In the genomic region with DNA sequence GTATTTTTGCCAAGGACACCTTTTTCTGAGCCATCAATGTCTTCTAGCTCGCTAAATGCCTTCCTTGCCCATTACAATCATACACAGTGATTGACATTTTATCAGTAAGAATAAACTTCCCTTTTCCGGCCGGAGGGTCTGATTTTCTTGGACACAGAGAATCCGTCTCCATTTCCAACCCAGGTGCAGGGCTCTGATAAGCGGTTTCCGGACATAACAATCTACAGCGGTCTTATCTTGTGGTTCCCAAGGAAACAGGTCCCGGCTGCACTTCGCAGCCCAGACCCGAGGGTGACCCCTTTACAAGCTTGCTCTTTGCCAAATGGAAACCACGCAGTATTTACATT, we compare ENCODE assay signal across 8 cellular contexts. TPM values are rescaled to one million over a fixed set of nuclear protein-coding genes. Genes with fewer than 3 reads are reported as not detected.
DNase-seq lines count a peak whose midpoint lies in the region; ATAC-seq, FAIRE-seq and TF ChIP-seq lines count a peak whose summit lies in the region.

No MANE protein-coding gene starts in this region.

- H3K9ac ChIP-seq in MM.1S (ENCODE audit: low read length), result peak overlapping the region; percentile 5; the same call in 1 of the 2 replicates
- H3K9ac ChIP-seq in GM12878 (ENCODE audit: control insufficient read depth, insufficient read depth, low read length), result peak overlapping the region; percentile 87
- H3K9ac ChIP-seq in keratinocyte (ENCODE audit: control insufficient read depth, extremely low read depth, insufficient read depth, low read length), result peak overlapping the region; percentile 84

- DNase-seq in A549 (ENCODE audit: low read depth in 1 of 2, low spot score in 1 of 2), result peak; percentile 44 to 47
- DNase-seq in MM.1S, result no peak
- DNase-seq in GM12878 (ENCODE audit: low read depth, low spot score), result no peak
- no peak for DNase-seq in keratinocyte (ENCODE audit: low read depth, low spot score)
- peak in 3 of 49 donors; percentile 35 to 69 (median 58) for DNase-seq in substantia nigra (lab: John Stamatoyannopoulos, UW)
- DNase-seq in cortex of kidney (lab: John Stamatoyannopoulos, UW), result no peak
- DNase-seq in stimulated activated CD4-positive, alpha-beta T cell treated with anti-CD3 and anti-CD28 coated beads, Interleukin-12 subunit alpha, Interleukin-12 subunit beta, amount 100 ng/mL, for 4 hours, result no peak

- H3K9me1 ChIP-seq in keratinocyte (ENCODE audit: control insufficient read depth, extremely low read depth, insufficient read depth, low read length), result no peaks in the 10 kb centered on the region

- no peaks in the 10 kb centered on the region for H3K9me3 ChIP-seq in A549
- H3K9me3 ChIP-seq in MM.1S (replicated peaks; ENCODE audit: insufficient read depth, low read length), result no peaks in the 10 kb centered on the region
- H3K9me3 ChIP-seq in GM12878 (replicated peaks; ENCODE audit: control insufficient read depth, insufficient read depth, low read length), result no peaks in the 10 kb centered on the region
- no peaks in the 10 kb centered on the region for H3K9me3 ChIP-seq in keratinocyte (ENCODE audit: control insufficient read depth, low read depth, low read length)

- H3K27me3 ChIP-seq in MM.1S (replicated peaks; ENCODE audit: insufficient read depth, low read length) (peaks cover 75% of the 10 kb centered on the region), GM12878 (replicated peaks in 1 of 2; ENCODE audit: control insufficient read depth in 2 of 2, insufficient read depth in 2 of 2, low read length in 1 of 2) (no peaks in the 10 kb centered on the region), keratinocyte (ENCODE audit: control insufficient read depth, extremely low read depth, insufficient read depth, low read length) (no peaks in the 10 kb centered on the region)

- SMC1A ChIA-PET in GM12878 (lab: Charles Lee; ENCODE audit: uncharacterized antibody, unreplicated experiment), result interaction anchor here (0.7 to 2.9 kb wide), 14 partner anchors 9 to 303 kb away, joined by 3 to 13 read pairs (median 3); a partner anchor contains a TSS

- peak; percentile 9 to 46; a peak in 4 of 6 replicates for ATAC-seq in A549
- peak; percentile 10 for ATAC-seq in GM18511 (IDR thresholded peaks at IDR 0.05; ENCODE audit: unreplicated experiment)
- ATAC-seq in GM12878, result peak; percentile 49

- in situ Hi-C loops in GM12878 (cut with MboI), result no loop called here

- H2AFZ ChIP-seq in MM.1S (ENCODE audit: low read length), result peak overlapping the region; percentile 77
- peak overlapping the region; percentile 73 for H2AFZ ChIP-seq in GM12878 (ENCODE audit: control insufficient read depth, low read depth, low read length)
- H2AFZ ChIP-seq in keratinocyte (ENCODE audit: control insufficient read depth, low read length), result peak overlapping the region; percentile 74

- dilution Hi-C loops in keratinocyte (cut with MboI; ENCODE audit: extremely low pct_ligation_motif_present, low sequenced_read_pairs), result no loop called here

- no peaks in the 10 kb centered on the region for H3K9me2 ChIP-seq in MM.1S (replicated peaks; ENCODE audit: insufficient read depth, low read length)

- H3K36me3 ChIP-seq in MM.1S (replicated peaks; ENCODE audit: insufficient read depth, low read length) (no peaks in the 10 kb centered on the region), GM12878 (ENCODE audit: control insufficient read depth in 2 of 2, insufficient read depth in 2 of 2, low read length in 1 of 2) (no peaks in the 10 kb centered on the region), keratinocyte (ENCODE audit: control insufficient read depth in 2 of 2, extremely low read depth in 1 of 2, insufficient read depth in 2 of 2, low read length in 2 of 2) (peaks cover 0 to 2% of the 10 kb centered on the region in 2 experiments)

- no peaks in the 10 kb centered on the region for H4K20me1 ChIP-seq in MM.1S (ENCODE audit: insufficient read depth, low read length)
- H4K20me1 ChIP-seq in GM12878 (ENCODE audit: control insufficient read depth, insufficient read depth), result no peaks in the 10 kb centered on the region
- H4K20me1 ChIP-seq in keratinocyte (ENCODE audit: control insufficient read depth, extremely low read depth, insufficient read depth, low read length), result no peaks in the 10 kb centered on the region

- TF ChIP-seq RAD21 in A549 (conservative IDR thresholded peaks at IDR 0.05 in 1 of 2, IDR thresholded peaks at IDR 0.05 in 1 of 2), result no peak
- no peak for TF ChIP-seq RAD21 in GM12878 (IDR thresholded peaks at IDR 0.05; ENCODE audit: insufficient read depth, low read depth, low read length)

- WGBS in A549 (ENCODE audit: missing lambda C conversion rate), result 2% methylated on average over 11 of the region's 11 CpGs
- 2% methylated on average over 11 of the region's 11 CpGs for WGBS in GM12878 (ENCODE audit: insufficient coverage, insufficient replicate concordance, low lambda C conversion rate, missing lambda C conversion rate)

- RAD21 ChIA-PET in GM12878 (lab: Charles Lee; ENCODE audit: unreplicated experiment), result interaction anchor here (0.7 to 2.4 kb wide), 14 partner anchors 11 to 302 kb away, joined by 3 to 16 read pairs (median 4); a partner anchor contains a TSS

- no TSS peak for BruUV-seq in GM12878 (replicated peaks; lab: Mats Ljungman, UMichigan)

- CTCF ChIA-PET in A549 (lab: Yijun Ruan, JAX), result interaction anchor here (0.5 to 4.8 kb wide), 26 partner anchors 10 to 770 kb away, joined by 3 to 76 read pairs (median 6); a partner anchor contains a TSS
- CTCF ChIA-PET in GM12878 (lab: Yijun Ruan, JAX), result interaction anchor here (0.7 to 4.3 kb wide), 32 partner anchors 9 to 355 kb away, joined by 3 to 43 read pairs (median 5); a partner anchor contains a TSS

- H3K27ac ChIP-seq in A549 (peak overlapping the region; percentile 88 to 95), MM.1S (ENCODE audit: low read length) (no peak overlapping the region), GM12878 (ENCODE audit: control insufficient read depth, insufficient read depth) (peak overlapping the region; percentile 85), keratinocyte (ENCODE audit: control insufficient read depth, insufficient read depth, low read length) (peak overlapping the region; percentile 66), substantia nigra (ENCODE audit: low read depth, low read length, poor library complexity, severe bottlenecking) (peak overlapping the region; percentile 98)

- H3K4me3 ChIP-seq in A549 (peak overlapping the region; percentile 78), MM.1S (ENCODE audit: low read length) (peak overlapping the region; percentile 62), GM12878 (peak overlapping the region; percentile 83), keratinocyte (ENCODE audit: control insufficient read depth in 2 of 3, extremely low read depth in 1 of 3, insufficient read depth in 2 of 3, low read depth in 1 of 3, low read length in 3 of 3) (peak overlapping the region; percentile 72 to 95 (median 82))

- POLR2A ChIA-PET in A549 (lab: Yijun Ruan, JAX) (interaction anchor here (0.6 to 2.0 kb wide), 6 partner anchors 63 to 371 kb away, joined by 3 to 22 read pairs (median 4); a partner anchor contains a TSS), GM12878 (lab: Charles Lee) (interaction anchor here (0.6 to 1.5 kb wide), 8 partner anchors 8 to 237 kb away, joined by 3 to 8 read pairs (median 4); a partner anchor contains a TSS)

- no peak for TF ChIP-seq CTCF in A549 (IDR thresholded peaks at IDR 0.05)
- TF ChIP-seq CTCF in MM.1S (IDR thresholded peaks at IDR 0.05; ENCODE audit: low read length), result no peak
- no peak for TF ChIP-seq CTCF in GM12878 (IDR thresholded peaks at IDR 0.05 in 2 of 3, conservative IDR thresholded peaks at IDR 0.05 in 1 of 3; ENCODE audit: control insufficient read depth in 2 of 3, extremely low read depth in 1 of 3, insufficient read depth in 1 of 3, low read depth in 3 of 3, low read length in 3 of 3)
- no peak for TF ChIP-seq CTCF in keratinocyte (optimal IDR thresholded peaks at IDR 0.05 in 1 of 3, IDR thresholded peaks at IDR 0.05 in 1 of 3, conservative IDR thresholded peaks at IDR 0.05 in 1 of 3; ENCODE audit: extremely low read depth in 1 of 3, insufficient read depth in 2 of 3, low read length in 3 of 3)

- H3F3A ChIP-seq in MM.1S (ENCODE audit: insufficient read depth, low read length), result no peaks in the 10 kb centered on the region

- H3K79me2 ChIP-seq in MM.1S (ENCODE audit: low read length), result no peaks in the 10 kb centered on the region
- peaks cover 17% of the 10 kb centered on the region for H3K79me2 ChIP-seq in GM12878 (ENCODE audit: control insufficient read depth, insufficient read depth, low read length)
- H3K79me2 ChIP-seq in keratinocyte (ENCODE audit: control insufficient read depth, insufficient read depth, low read length), result peaks cover 15% of the 10 kb centered on the region

- intact Hi-C loops in GM12878 (cut with micrococcal nuclease; ENCODE audit: unreplicated experiment), result loop anchor here (10.0 kb wide), 1 partner anchor 65 kb away; no protein-coding TSS in a partner anchor

- H3K4me2 ChIP-seq in A549 (peak overlapping the region; percentile 79), MM.1S (ENCODE audit: low read depth, low read length) (peak overlapping the region; percentile 58), GM12878 (ENCODE audit: control insufficient read depth, insufficient read depth) (peak overlapping the region; percentile 99), keratinocyte (ENCODE audit: control insufficient read depth, extremely low read depth, insufficient read depth, low read depth, low read length) (peak overlapping the region; percentile 95)

- TF ChIP-seq POLR2A in A549 (IDR thresholded peaks at IDR 0.05; ENCODE audit: low read length), result no peak
- no peak for TF ChIP-seq POLR2A in GM12878 (IDR thresholded peaks at IDR 0.05; ENCODE audit: low read depth, low read length)

- TF ChIP-seq EP300 in A549 (IDR thresholded peaks at IDR 0.05), result no peak
- TF ChIP-seq EP300 in GM12878 (IDR thresholded peaks at IDR 0.05; ENCODE audit: borderline replicate concordance in 1 of 2, control insufficient read depth in 1 of 2, low read depth in 2 of 2, low read length in 2 of 2), result no peak

- no peak for FAIRE-seq in A549 (lab: Jason Lieb, UNC)
- FAIRE-seq in GM12878 (lab: Jason Lieb, UNC), result no peak
- no peak for FAIRE-seq in keratinocyte (lab: Jason Lieb, UNC)

- H3K4me1 ChIP-seq in A549, result peaks cover 6% of the 10 kb centered on the region
- H3K4me1 ChIP-seq in MM.1S (ENCODE audit: low read length), result 0 out of 2 replicates have a peak, but pooled peaks cover 2% of the 10 kb centered on the region
- H3K4me1 ChIP-seq in GM12878 (ENCODE audit: control insufficient read depth, insufficient read depth, low read length), result peaks cover 3% of the 10 kb centered on the region
- peaks cover 23% of the 10 kb centered on the region for H3K4me1 ChIP-seq in keratinocyte (ENCODE audit: control insufficient read depth, extremely low read depth, insufficient read depth, low read length)

RNA-seq across cellular contexts. Expression of a gene that starts 5.1 kb away (rescaled TPM):
- polyA plus RNA-seq in A549 (2011; rRNA removed) (3.4 and 4.1 TPM in 2 replicates), A549 (2017; fragmentation: RNase III; extraction: RNeasy Plus Mini Kit Qiagen cat#74134 plus additional on column Dnase treatment) (1.7 to 1.9 TPM (median 1.7 TPM) in 3 replicates), GM12878 (2011; rRNA removed) (2.7 and 2.9 TPM in 2 replicates), GM12878 (2014; fragmentation: Illumina TruSeq; extraction: Trizol) (3.6 and 4.2 TPM in 2 replicates), GM12878 (2014; fragmentation: Nextera tagmentation; extraction: Ambion mirVana) (1 to 10 TPM; 1.9 TPM), GM12878 (2014; rRNA removed) (3.1 and 3.2 TPM in 2 replicates), GM12878 (2016; fragmentation: Nextera tagmentation; extraction: Ambion mirVana) (1 to 10 TPM; 2.6 to 3.5 TPM), keratinocyte (4.7 to 6.0 TPM (median 5.2 TPM) in 3 replicates)
- polyA plus RNA-seq in A549 (2012; cell fraction: cytosol; rRNA removed), result 1.7 and 1.8 TPM in 2 replicates
- 1.2 and 1.3 TPM in 2 replicates for polyA plus RNA-seq in A549 (2012; cell fraction: nucleus; rRNA removed)
- 3.1 and 4.1 TPM in 2 replicates for polyA minus RNA-seq in A549 (2011; rRNA and poly(A)+ RNA removed)
- total RNA-seq in GM12878 (2013; cell fraction: nucleolus; rRNA removed), result 6.4 and 7.9 TPM in 2 replicates
- total RNA-seq in GM12878 (2014; rRNA removed) (4.1 and 4.3 TPM in 2 replicates), GM12878 (2014; rRNA removed; fragmentation: Illumina TruSeq; extraction: Trizol) (4.7 and 4.9 TPM in 2 replicates), GM12878 (2021) (2.8 and 3.1 TPM in 2 replicates)
- polyA plus RNA-seq in GM12878 (2011; ENCODE audit: low read depth), result 3.0 TPM
- polyA plus RNA-seq in GM12878 (2011; cell fraction: cytosol; rRNA removed), result 2.1 and 2.3 TPM in 2 replicates
- 2.8 and 3.2 TPM in 2 replicates for polyA plus RNA-seq in GM12878 (2011; cell fraction: nucleus; rRNA removed)
- polyA plus RNA-seq in GM12878 (2012), result 1.8 and 2.0 TPM in 2 replicates
- polyA minus RNA-seq in GM12878 (2011; rRNA and poly(A)+ RNA removed), result 4.7 and 8.6 TPM in 2 replicates
- polyA minus RNA-seq in GM12878 (2011; cell fraction: cytosol; rRNA and poly(A)+ RNA removed), result 1.4 and 1.5 TPM in 2 replicates
- polyA minus RNA-seq in GM12878 (2011; cell fraction: nucleus; rRNA and poly(A)+ RNA removed), result 0.97 and 3.1 TPM in 2 replicates
- polyA plus RNA-seq in keratinocyte (2011; ENCODE audit: low read depth), result 4.2 TPM
- polyA plus RNA-seq in keratinocyte (2011; cell fraction: cytosol; rRNA removed), result 2.6 and 4.2 TPM in 2 replicates
- polyA plus RNA-seq in keratinocyte (2011; cell fraction: nucleus; rRNA removed), result 9.4 and 10.1 TPM in 2 replicates
- 2.3 and 4.3 TPM in 2 replicates for polyA plus RNA-seq in keratinocyte (2012; ENCODE audit: low replicate concordance)
- 2.6 to 5.5 TPM (median 5.2 TPM) in 3 replicates for polyA minus RNA-seq in keratinocyte
- 3.5 TPM for polyA minus RNA-seq in keratinocyte (2011; cell fraction: cytosol; rRNA and poly(A)+ RNA removed)
- 2.7 and 5.6 TPM in 2 replicates for polyA minus RNA-seq in keratinocyte (2011; cell fraction: nucleus; rRNA and poly(A)+ RNA removed)

RNA-seq across cellular contexts. Expression of a gene that starts 27.5 kb away (rescaled TPM):
- polyA plus RNA-seq in A549 (2011; rRNA removed) (3.1 and 6.1 TPM in 2 replicates), A549 (2017; fragmentation: RNase III; extraction: RNeasy Plus Mini Kit Qiagen cat#74134 plus additional on column Dnase treatment) (4.2 to 5.4 TPM (median 5.1 TPM) in 3 replicates), GM12878 (2011; rRNA removed) (10.8 and 13.8 TPM in 2 replicates), GM12878 (2014; fragmentation: Illumina TruSeq; extraction: Trizol) (2.6 and 7.0 TPM in 2 replicates), GM12878 (2014; fragmentation: Nextera tagmentation; extraction: Ambion mirVana) (1 to 10 TPM; 2.7 to 3.4 TPM), GM12878 (2014; rRNA removed) (10.6 and 11.2 TPM in 2 replicates), GM12878 (2016; fragmentation: Nextera tagmentation; extraction: Ambion mirVana) (1 to 10 TPM; 5.1 to 5.7 TPM), keratinocyte (0.41 to 1.2 TPM (median 0.43 TPM) in 3 replicates)
- 2.7 and 3.7 TPM in 2 replicates for polyA plus RNA-seq in A549 (2012; cell fraction: cytosol; rRNA removed)
- polyA plus RNA-seq in A549 (2012; cell fraction: nucleus; rRNA removed), result 7.6 TPM in 2 replicates
- polyA minus RNA-seq in A549 (2011; rRNA and poly(A)+ RNA removed), result 3.2 and 5.1 TPM in 2 replicates
- total RNA-seq in GM12878 (2013; cell fraction: nucleolus; rRNA removed), result 9.5 and 13.1 TPM in 2 replicates
- total RNA-seq in GM12878 (2014; rRNA removed) (6.3 and 8.5 TPM in 2 replicates), GM12878 (2014; rRNA removed; fragmentation: Illumina TruSeq; extraction: Trizol) (7.3 and 8.0 TPM in 2 replicates), GM12878 (2021) (6.0 and 6.4 TPM in 2 replicates)
- 9.4 TPM for polyA plus RNA-seq in GM12878 (2011; ENCODE audit: low read depth)
- 12.8 and 12.9 TPM in 2 replicates for polyA plus RNA-seq in GM12878 (2011; cell fraction: cytosol; rRNA removed)
- 21.4 and 31.9 TPM in 2 replicates for polyA plus RNA-seq in GM12878 (2011; cell fraction: nucleus; rRNA removed)
- polyA plus RNA-seq in GM12878 (2012), result 9.3 and 9.6 TPM in 2 replicates
- polyA minus RNA-seq in GM12878 (2011; rRNA and poly(A)+ RNA removed), result 4.1 and 11.2 TPM in 2 replicates
- polyA minus RNA-seq in GM12878 (2011; cell fraction: cytosol; rRNA and poly(A)+ RNA removed), result 3.4 and 3.9 TPM in 2 replicates
- 7.4 and 7.6 TPM in 2 replicates for polyA minus RNA-seq in GM12878 (2011; cell fraction: nucleus; rRNA and poly(A)+ RNA removed)
- not detected for polyA plus RNA-seq in keratinocyte (2011; ENCODE audit: low read depth)
- 0.38 and 0.40 TPM in 2 replicates for polyA plus RNA-seq in keratinocyte (2011; cell fraction: cytosol; rRNA removed)
- 0.77 and 1.0 TPM in 2 replicates for polyA plus RNA-seq in keratinocyte (2011; cell fraction: nucleus; rRNA removed)
- 1.2 TPM in 1 of 2 replicates, not detected in the other for polyA plus RNA-seq in keratinocyte (2012; ENCODE audit: low replicate concordance)
- 1.1 to 1.7 TPM in 2 of 3 replicates, not detected in the other for polyA minus RNA-seq in keratinocyte
- polyA minus RNA-seq in keratinocyte (2011; cell fraction: cytosol; rRNA and poly(A)+ RNA removed), result not detected
- polyA minus RNA-seq in keratinocyte (2011; cell fraction: nucleus; rRNA and poly(A)+ RNA removed), result not detected in 2 replicates

RNA-seq across cellular contexts. Expression of a gene that starts 49.2 kb away (rescaled TPM):
- polyA plus RNA-seq in A549 (2011; rRNA removed), result 2.6 and 3.3 TPM in 2 replicates
- 1.0 and 1.1 TPM in 2 replicates for polyA plus RNA-seq in A549 (2012; cell fraction: cytosol; rRNA removed)
- polyA plus RNA-seq in A549 (2012; cell fraction: nucleus; rRNA removed), result 0.73 and 1.1 TPM in 2 replicates
- polyA plus RNA-seq in A549 (2017; fragmentation: RNase III; extraction: RNeasy Plus Mini Kit Qiagen cat#74134 plus additional on column Dnase treatment), result 1.9 to 2.5 TPM (median 2.2 TPM) in 3 replicates
- 3.9 and 4.0 TPM in 2 replicates for polyA minus RNA-seq in A549 (2011; rRNA and poly(A)+ RNA removed)
- 8.2 and 9.9 TPM in 2 replicates for total RNA-seq in GM12878 (2013; cell fraction: nucleolus; rRNA removed)
- total RNA-seq in GM12878 (2014; rRNA removed), result 6.2 and 7.6 TPM in 2 replicates
- 7.6 and 8.9 TPM in 2 replicates for total RNA-seq in GM12878 (2014; rRNA removed; fragmentation: Illumina TruSeq; extraction: Trizol)
- 5.2 and 5.5 TPM in 2 replicates for total RNA-seq in GM12878 (2021)
- 4.5 TPM for polyA plus RNA-seq in GM12878 (2011; ENCODE audit: low read depth)
- polyA plus RNA-seq in GM12878 (2011; rRNA removed), result 5.6 and 5.7 TPM in 2 replicates
- polyA plus RNA-seq in GM12878 (2011; cell fraction: cytosol; rRNA removed), result 3.5 and 3.8 TPM in 2 replicates
- polyA plus RNA-seq in GM12878 (2011; cell fraction: nucleus; rRNA removed), result 4.7 and 4.9 TPM in 2 replicates
- 3.8 and 5.7 TPM in 2 replicates for polyA plus RNA-seq in GM12878 (2012)
- 6.9 and 7.6 TPM in 2 replicates for polyA plus RNA-seq in GM12878 (2014; fragmentation: Illumina TruSeq; extraction: Trizol)
- 1 to 10 TPM; 2.7 to 3.0 TPM for polyA plus RNA-seq in GM12878 (2014; fragmentation: Nextera tagmentation; extraction: Ambion mirVana)
- 3.9 and 4.4 TPM in 2 replicates for polyA plus RNA-seq in GM12878 (2014; rRNA removed)
- polyA plus RNA-seq in GM12878 (2016; fragmentation: Nextera tagmentation; extraction: Ambion mirVana), result 1 to 10 TPM; 6.0 to 6.7 TPM
- 7.9 and 9.9 TPM in 2 replicates for polyA minus RNA-seq in GM12878 (2011; rRNA and poly(A)+ RNA removed)
- 3.3 and 4.3 TPM in 2 replicates for polyA minus RNA-seq in GM12878 (2011; cell fraction: cytosol; rRNA and poly(A)+ RNA removed)
- polyA minus RNA-seq in GM12878 (2011; cell fraction: nucleus; rRNA and poly(A)+ RNA removed), result 1.8 and 2.4 TPM in 2 replicates
- polyA plus RNA-seq in keratinocyte, result 9.4 to 10.1 TPM (median 9.7 TPM) in 3 replicates
- 13.6 TPM for polyA plus RNA-seq in keratinocyte (2011; ENCODE audit: low read depth)
- 5.2 and 9.5 TPM in 2 replicates for polyA plus RNA-seq in keratinocyte (2011; cell fraction: cytosol; rRNA removed)
- polyA plus RNA-seq in keratinocyte (2011; cell fraction: nucleus; rRNA removed), result 10.3 and 10.9 TPM in 2 replicates
- polyA plus RNA-seq in keratinocyte (2012; ENCODE audit: low replicate concordance), result 6.6 and 16.9 TPM in 2 replicates
- 3.3 to 15.6 TPM (median 15.3 TPM) in 3 replicates for polyA minus RNA-seq in keratinocyte
- 8.6 TPM for polyA minus RNA-seq in keratinocyte (2011; cell fraction: cytosol; rRNA and poly(A)+ RNA removed)
- 6.0 and 9.4 TPM in 2 replicates for polyA minus RNA-seq in keratinocyte (2011; cell fraction: nucleus; rRNA and poly(A)+ RNA removed)

Comparison
In these comparisons a context has a peak if more than half of its experiments do, and no peak if none do; other contexts are left out.
1. DNase-seq: peak in A549 (2 of 2); none in MM.1S (single experiment), GM12878 (single experiment), keratinocyte (single experiment), cortex of kidney (single experiment) and stimulated activated CD4-positive, alpha-beta T cell treated with anti-CD3 and anti-CD28 coated beads, Interleukin-12 subunit alpha, Interleukin-12 subunit beta, amount 100 ng/mL, for 4 hours (single experiment).
2. H3K9ac ChIP-seq: peak in every context shown above with its lines; median percentile 87 in GM12878; 84 in keratinocyte; 5 in MM.1S.
3. Peak in every context shown above with its lines, with median percentiles within 50 percentile points of each other: ATAC-seq, H3K4me2 ChIP-seq, H3K4me3 ChIP-seq and H2AFZ ChIP-seq.